In the genomic region with DNA sequence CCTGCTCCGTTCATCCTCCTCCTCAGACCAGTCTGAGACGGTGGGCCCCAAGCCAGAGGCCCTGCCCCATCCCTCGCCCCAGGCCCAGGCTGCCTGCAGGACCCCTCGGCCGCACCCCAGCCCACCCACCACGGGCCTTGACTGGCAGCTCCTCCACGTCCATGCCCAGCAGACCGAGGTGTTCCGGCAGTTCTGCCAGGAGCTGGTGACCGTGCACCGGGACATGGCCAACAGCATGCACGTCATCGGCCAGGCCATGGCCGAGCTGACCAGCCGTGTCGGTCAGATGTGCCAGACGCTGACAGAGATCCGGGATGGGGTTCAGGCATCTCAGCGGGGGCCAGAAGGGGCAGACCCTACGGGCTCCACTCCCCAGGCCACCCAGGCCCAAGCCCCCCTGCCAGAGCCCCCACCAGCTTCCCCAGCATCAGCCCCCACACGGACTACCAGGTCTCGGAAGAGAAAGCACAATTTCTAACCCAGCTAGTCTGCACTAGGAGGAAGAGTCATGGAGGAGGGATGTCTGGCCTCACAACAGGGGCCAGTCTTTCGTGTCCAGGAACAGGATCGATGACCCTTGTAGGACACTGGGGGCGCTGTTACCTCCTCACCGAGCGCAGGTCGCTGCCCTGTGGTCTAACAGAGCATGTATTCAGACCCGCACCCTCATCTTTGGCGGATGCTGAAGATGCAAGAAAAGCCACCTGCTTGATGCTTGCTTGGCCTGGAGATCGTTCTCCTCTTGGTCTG, we compare ENCODE assay signal across 18 cellular contexts.
DNase-seq lines count a peak whose midpoint lies in the region; ATAC-seq and TF ChIP-seq lines count a peak whose summit lies in the region.
"Had no signal": no experiment of that assay in that cellular context is flagged by ENCODE, and none has a peak within 500 bp of the region (broad histone marks: within the 10 kb centered on the region; RNA-seq: fewer than 3 reads in every experiment).

No MANE protein-coding gene starts in this region.

- CTCF ChIA-PET in PC-9 (lab: Charles Lee), result interaction anchor here (0.6 kb wide), 1 partner anchor 567 kb away, joined by 12 read pairs; no protein-coding TSS in a partner anchor

- H2AFZ ChIP-seq in PC-9, result no peak overlapping the region

- H4K20me1 ChIP-seq in PC-9 (ENCODE audit: insufficient read depth), result no peaks in the 10 kb centered on the region

- no peaks in the 10 kb centered on the region for H3K9me2 ChIP-seq in PC-9 (ENCODE audit: insufficient read depth)

- ATAC-seq in HG03097 (IDR thresholded peaks at IDR 0.05; ENCODE audit: low FRiP score, unreplicated experiment), result no peak

- no peaks in the 10 kb centered on the region for H3F3A ChIP-seq in PC-9 (ENCODE audit: insufficient read depth, low read depth)

- no peaks in the 10 kb centered on the region for H3K4me1 ChIP-seq in PC-9 (replicated peaks; ENCODE audit: insufficient read depth)

- no TSS peak for BruUV-seq in PC-9 (replicated peaks; lab: Mats Ljungman, UMichigan)

- intact Hi-C loops in PC-9 (cut with micrococcal nuclease; ENCODE audit: unreplicated experiment), result no loop called here

- no peaks in the 10 kb centered on the region for H3K9me3 ChIP-seq in WERI-Rb-1 (ENCODE audit: severe bottlenecking)
- H3K9me3 ChIP-seq in PC-9 (ENCODE audit: insufficient read depth, low read depth), result no peaks in the 10 kb centered on the region
- H3K9me3 ChIP-seq: HAP-1, left ventricle myocardium inferior, tibial nerve had no signal

- POLR2A ChIA-PET in PC-9 (lab: Charles Lee; ENCODE audit: unreplicated experiment), result interaction anchor here (0.6 kb wide), 1 partner anchor 91 kb away, joined by 7 read pairs; no protein-coding TSS in a partner anchor

- no peak overlapping the region for H3K4me2 ChIP-seq in PC-9

- no peaks in the 10 kb centered on the region for H3K79me2 ChIP-seq in PC-9 (ENCODE audit: low read depth)

- H3K27me3 ChIP-seq in WERI-Rb-1 (ENCODE audit: insufficient read depth, low read depth, severe bottlenecking) (no peaks in the 10 kb centered on the region), PC-9 (ENCODE audit: insufficient read depth, low read depth) (peaks cover 38% of the 10 kb centered on the region)
- H3K27me3 ChIP-seq: tibial nerve had no signal

- peak; percentile 18; the same call in 1 of the 2 replicates for TF ChIP-seq CTCF in GM12874 (IDR thresholded peaks at IDR 0.05; ENCODE audit: insufficient read depth, low read depth, low read length)
- TF ChIP-seq CTCF in WERI-Rb-1 (IDR thresholded peaks at IDR 0.05; ENCODE audit: low read depth, low read length), result peak; percentile 83
- no peak; the same call in 1 of the 2 replicates for TF ChIP-seq CTCF in PC-9 (conservative IDR thresholded peaks at IDR 0.05)

- H3K36me3 ChIP-seq in WERI-Rb-1 (peaks cover 3% of the 10 kb centered on the region), PC-9 (ENCODE audit: low read depth) (no peaks in the 10 kb centered on the region)
- H3K36me3 ChIP-seq: HAP-1 had no signal

- H3K27ac ChIP-seq in WERI-Rb-1 (no peak overlapping the region), PC-9 (no peak overlapping the region)
- H3K27ac ChIP-seq: left ventricle myocardium inferior had no signal

- DNase-seq in 8988T (peak; percentile 67), WERI-Rb-1 (peak; percentile 45), iPS-NIHi7 (ENCODE audit: extremely low spot score) (peak; percentile 87), C1 segment of cervical spinal cord (lab: John Stamatoyannopoulos, UW) (no peak), LoVo (ENCODE audit: low spot score) (no peak), PC-9 (no peak)
- DNase-seq: activated naive CD4-positive, alpha-beta T cell; DMS 273 treated with DMSO at 0.1 percent for 48 hours; KBM-7; left ventricle myocardium inferior; naive B cell; NCI-H1436; NCI-H226; stimulated activated CD4-positive, alpha-beta T cell treated with anti-CD3 and anti-CD28 coated beads, Interleukin-2, amount 100 ng/mL, for 48 hours had no signal

- H3K4me3 ChIP-seq in WERI-Rb-1 (ENCODE audit: low read depth, low read length) (no peak overlapping the region), PC-9 (no peak overlapping the region)
- H3K4me3 ChIP-seq: HAP-1, left ventricle myocardium inferior, tibial nerve had no signal

Comparison
In these comparisons a context has a peak if more than half of its experiments do, and no peak if none do; other contexts are left out.
1. DNase-seq: peak in 8988T (single experiment), WERI-Rb-1 (single experiment) and iPS-NIHi7 (single experiment); none in C1 segment of cervical spinal cord (0 of 14), LoVo (single experiment) and PC-9 (0 of 2).